ENCODE assay signal across 8 cellular contexts in the genomic region with DNA sequence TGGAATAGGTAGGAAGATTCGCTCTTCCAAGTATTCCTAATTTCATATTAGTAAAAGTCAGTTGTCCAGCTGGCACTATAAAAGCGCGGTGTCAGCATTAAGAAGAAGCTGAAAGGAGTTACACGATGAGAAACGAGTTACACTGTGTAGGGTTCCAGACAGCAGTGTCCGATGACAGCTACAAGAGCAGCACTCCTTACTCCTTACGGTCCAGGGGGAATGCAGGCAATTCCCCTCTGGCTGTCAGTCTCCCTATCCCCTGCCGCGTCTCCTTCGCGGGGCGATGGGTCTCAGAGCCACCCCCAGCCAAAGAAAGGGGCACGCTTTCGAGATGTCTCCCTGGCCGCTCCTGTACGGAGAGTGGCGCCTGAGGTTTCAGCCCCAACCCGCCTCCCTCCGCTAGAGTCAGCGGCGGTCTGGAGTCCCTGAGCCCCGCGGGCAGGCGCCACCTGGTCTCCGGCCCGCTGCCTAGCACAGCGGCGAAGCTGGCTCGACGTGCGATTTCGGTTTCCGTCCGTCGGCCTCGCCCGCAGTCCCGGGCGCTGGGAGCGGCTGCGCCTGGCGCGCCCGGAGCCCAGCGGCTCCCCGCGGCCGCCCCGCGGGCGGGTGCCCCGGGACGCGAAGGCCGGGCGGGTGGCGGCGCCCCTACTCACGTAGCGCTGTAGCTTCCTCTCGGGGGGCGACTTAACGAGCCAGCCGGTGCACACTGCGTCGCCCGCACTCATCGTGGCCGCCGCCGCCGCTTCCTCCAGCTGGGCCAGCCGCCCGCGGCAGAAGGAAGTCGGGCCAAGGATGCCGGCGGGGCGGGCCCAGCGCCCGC. TPM values are rescaled to one million over a fixed set of nuclear protein-coding genes. Genes with fewer than 3 reads are reported as not detected.
DNase-seq lines count a peak whose midpoint lies in the region; ATAC-seq and TF ChIP-seq lines count a peak whose summit lies in the region.

A gene with protein sequence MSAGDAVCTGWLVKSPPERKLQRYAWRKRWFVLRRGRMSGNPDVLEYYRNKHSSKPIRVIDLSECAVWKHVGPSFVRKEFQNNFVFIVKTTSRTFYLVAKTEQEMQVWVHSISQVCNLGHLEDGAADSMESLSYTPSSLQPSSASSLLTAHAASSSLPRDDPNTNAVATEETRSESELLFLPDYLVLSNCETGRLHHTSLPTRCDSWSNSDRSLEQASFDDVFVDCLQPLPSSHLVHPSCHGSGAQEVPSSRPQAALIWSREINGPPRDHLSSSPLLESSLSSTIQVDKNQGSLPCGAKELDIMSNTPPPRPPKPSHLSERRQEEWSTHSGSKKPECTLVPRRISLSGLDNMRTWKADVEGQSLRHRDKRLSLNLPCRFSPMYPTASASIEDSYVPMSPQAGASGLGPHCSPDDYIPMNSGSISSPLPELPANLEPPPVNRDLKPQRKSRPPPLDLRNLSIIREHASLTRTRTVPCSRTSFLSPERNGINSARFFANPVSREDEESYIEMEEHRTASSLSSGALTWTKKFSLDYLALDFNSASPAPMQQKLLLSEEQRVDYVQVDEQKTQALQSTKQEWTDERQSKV (minus strand): TSS at position 777 of the 820 bp plus-strand sequence. CDS start 52 bp downstream, at position 725.

- peak within 1 kb of the TSS; percentile 64 for H4K8ac ChIP-seq in mesenchymal stem cell (ENCODE audit: low read length)

- TF ChIP-seq CTCF in WTC11 (IDR thresholded peaks at IDR 0.05) (no peak), tibial artery (IDR thresholded peaks at IDR 0.05) (no peak)

- H2BK5ac ChIP-seq in mesenchymal stem cell (ENCODE audit: low read depth, low read length, poor library complexity, severe bottlenecking) = no peak within 1 kb of the TSS

- peak within 1 kb of the TSS; percentile 76 for H3K4me3 ChIP-seq in CD4-positive, CD25-positive, alpha-beta regulatory T cell (ENCODE audit: low read depth, low read length)
- peak within 1 kb of the TSS; percentile 57 for H3K4me3 ChIP-seq in Jurkat, Clone E6-1 (ENCODE audit: low read length)
- H3K4me3 ChIP-seq in mesenchymal stem cell (ENCODE audit: insufficient read depth in 1 of 2, low read depth in 1 of 2, low read length in 2 of 2) (peak within 1 kb of the TSS; percentile 51 to 78), tibial artery (peak within 1 kb of the TSS; percentile 62 to 64)

- H3K23ac ChIP-seq in mesenchymal stem cell (ENCODE audit: low read length in 2 of 2) = no peak within 1 kb of the TSS

- H3K9ac ChIP-seq in mesenchymal stem cell (ENCODE audit: low read length) = peak within 1 kb of the TSS; percentile 79

- POLR2A ChIA-PET in WTC11 (lab: Charles Lee) = no interaction called here

- 2% methylated on average over 35 of the region's 81 CpGs for WGBS in mesenchymal stem cell

- no peaks in the 10 kb centered on the region for H3K79me1 ChIP-seq in mesenchymal stem cell (replicated peaks; ENCODE audit: low read length, poor library complexity, severe bottlenecking)

- H3K9me3 Mint-ChIP-seq in CD4-positive, CD25-positive, alpha-beta regulatory T cell = no peaks in the 10 kb centered on the region
- H3K9me3 Mint-ChIP-seq in WTC11 = no peaks in the 10 kb centered on the region

- no peaks in the 10 kb centered on the region for H3K36me3 ChIP-seq in CD4-positive, CD25-positive, alpha-beta regulatory T cell (ENCODE audit: control insufficient read depth, insufficient read depth, low read length)
- H3K36me3 ChIP-seq in mesenchymal stem cell (ENCODE audit: control insufficient read depth in 1 of 2, insufficient read depth in 2 of 2, low read depth in 1 of 2, low read length in 2 of 2) = no peaks in the 10 kb centered on the region
- no peaks in the 10 kb centered on the region for H3K36me3 ChIP-seq in tibial artery

- DNase-seq in CD4-positive, CD25-positive, alpha-beta regulatory T cell = peak in 2 of 3 donors; percentile 34 to 56
- DNase-seq in Jurkat, Clone E6-1 (ENCODE audit: low read depth, low spot score) = no peak
- DNase-seq in WTC11 (ENCODE audit: low spot score) = peak; percentile 41
- peak; percentile 21 for DNase-seq in effector CD4-positive, alpha-beta T cell
- peak; percentile 57 for DNase-seq in mesenchymal stem cell
- DNase-seq in tibial artery = no peak
- DNase-seq in HuH-7 (ENCODE audit: low spot score) = no peak

- peak within 1 kb of the TSS in 1 of 2 experiments; percentile 25 for H2BK12ac ChIP-seq in mesenchymal stem cell (ENCODE audit: low read length in 2 of 2)

- ATAC-seq in CD4-positive, CD25-positive, alpha-beta regulatory T cell (ENCODE audit: low read depth in 2 of 2) = peak; percentile 59 to 69
- ATAC-seq in GM19452 (IDR thresholded peaks at IDR 0.05; ENCODE audit: unreplicated experiment) = peak; percentile 64
- peak; percentile 80 for ATAC-seq in WTC11

- no peaks in the 10 kb centered on the region for H3K9me3 ChIP-seq in CD4-positive, CD25-positive, alpha-beta regulatory T cell (ENCODE audit: control insufficient read depth in 2 of 2, low read length in 2 of 2)
- H3K9me3 ChIP-seq in mesenchymal stem cell (ENCODE audit: control insufficient read depth, low read length) (no peaks in the 10 kb centered on the region), tibial artery (no peaks in the 10 kb centered on the region)

- no peak within 1 kb of the TSS for H4K91ac ChIP-seq in mesenchymal stem cell (ENCODE audit: low read length)

- H2AK5ac ChIP-seq in mesenchymal stem cell (ENCODE audit: low read length, severe bottlenecking) = no peak within 1 kb of the TSS

- no peaks in the 10 kb centered on the region for H3K36me3 Mint-ChIP-seq in CD4-positive, CD25-positive, alpha-beta regulatory T cell
- H3K36me3 Mint-ChIP-seq in WTC11 = no peaks in the 10 kb centered on the region

- H3K4ac ChIP-seq in mesenchymal stem cell (ENCODE audit: low read depth in 1 of 2, low read length in 2 of 2) = peak within 1 kb of the TSS in 1 of 2 experiments; percentile 80

- intact Hi-C loops in tibial artery (cut with DNase I; ENCODE audit: low total_unique reads) = no loop called here

- CTCF ChIA-PET in WTC11 (lab: Charles Lee) = no interaction called here

- peaks cover 5% of the 10 kb centered on the region for H3K27me3 Mint-ChIP-seq in CD4-positive, CD25-positive, alpha-beta regulatory T cell
- H3K27me3 Mint-ChIP-seq in WTC11 (ENCODE audit: low read depth) = peaks cover 54% of the 10 kb centered on the region

- H3K27ac Mint-ChIP-seq in CD4-positive, CD25-positive, alpha-beta regulatory T cell = peak within 1 kb of the TSS in 1 of 3 donors; percentile 49
- H3K27ac Mint-ChIP-seq in WTC11 = no peak within 1 kb of the TSS

- no peaks in the 10 kb centered on the region for H3K27me3 ChIP-seq in CD4-positive, CD25-positive, alpha-beta regulatory T cell (ENCODE audit: control insufficient read depth, insufficient read depth, low read length)
- peaks cover 24 to 27% of the 10 kb centered on the region in 2 experiments for H3K27me3 ChIP-seq in mesenchymal stem cell (ENCODE audit: control insufficient read depth in 1 of 2, insufficient read depth in 1 of 2, low read length in 2 of 2)
- H3K27me3 ChIP-seq in tibial artery = no peaks in the 10 kb centered on the region

- peak within 1 kb of the TSS; percentile 43 to 62 for H3K18ac ChIP-seq in mesenchymal stem cell (ENCODE audit: low read depth in 1 of 2, low read length in 2 of 2)

- H3K4me2 ChIP-seq in mesenchymal stem cell (ENCODE audit: low read length, poor library complexity, severe bottlenecking) = peak within 1 kb of the TSS; percentile 79

- peak within 1 kb of the TSS; percentile 69 for H2AFZ ChIP-seq in mesenchymal stem cell (ENCODE audit: low read depth, low read length)

- H3K4me1 ChIP-seq in CD4-positive, CD25-positive, alpha-beta regulatory T cell (ENCODE audit: control insufficient read depth, insufficient read depth, low read length, poor library complexity, severe bottlenecking) = peaks cover 9% of the 10 kb centered on the region
- peaks cover 2% of the 10 kb centered on the region for H3K4me1 ChIP-seq in mesenchymal stem cell (ENCODE audit: control insufficient read depth, insufficient read depth, low read depth, low read length)
- peaks cover 3 to 12% (median 8%) of the 10 kb centered on the region in 4 donors for H3K4me1 ChIP-seq in tibial artery

- H3K27ac ChIP-seq in CD4-positive, CD25-positive, alpha-beta regulatory T cell (ENCODE audit: insufficient read depth, low read length, poor library complexity, severe bottlenecking) = no peak within 1 kb of the TSS
- no peak within 1 kb of the TSS for H3K27ac ChIP-seq in mesenchymal stem cell (ENCODE audit: low read length, poor library complexity, severe bottlenecking)
- peak within 1 kb of the TSS; percentile 76 to 89 for H3K27ac ChIP-seq in tibial artery

- peak within 1 kb of the TSS; percentile 34 for H2BK120ac ChIP-seq in mesenchymal stem cell (ENCODE audit: low read depth, low read length)

- peak within 1 kb of the TSS; percentile 78 to 90 (median 84) for H3K4me3 Mint-ChIP-seq in CD4-positive, CD25-positive, alpha-beta regulatory T cell
- H3K4me3 Mint-ChIP-seq in WTC11 = peak within 1 kb of the TSS; percentile 57

- H3K4me1 Mint-ChIP-seq in CD4-positive, CD25-positive, alpha-beta regulatory T cell = peaks cover 6 to 17% (median 13%) of the 10 kb centered on the region in 4 donors
- H3K4me1 Mint-ChIP-seq in WTC11 = peaks cover 9% of the 10 kb centered on the region

- peak within 1 kb of the TSS; percentile 28 for H2BK15ac ChIP-seq in mesenchymal stem cell (ENCODE audit: low read depth, poor library complexity, severe bottlenecking)

- H3K14ac ChIP-seq in mesenchymal stem cell (ENCODE audit: low read length in 2 of 2) = peak within 1 kb of the TSS in 1 of 2 experiments; percentile 89

TF ChIP-seq in WTC11, 78 proteins besides CTCF, POLR2A, EP300 and RAD21:
- TF ChIP-seq, protein P1, sequence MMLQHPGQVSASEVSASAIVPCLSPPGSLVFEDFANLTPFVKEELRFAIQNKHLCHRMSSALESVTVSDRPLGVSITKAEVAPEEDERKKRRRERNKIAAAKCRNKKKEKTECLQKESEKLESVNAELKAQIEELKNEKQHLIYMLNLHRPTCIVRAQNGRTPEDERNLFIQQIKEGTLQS (CRISPR knock-in tag; conservative IDR thresholded peaks at IDR 0.05) = no peak

RNA-seq across cellular contexts. Expression of the gene that starts here (rescaled TPM):
- 6.0 TPM for total RNA-seq in CD4-positive, CD25-positive, alpha-beta regulatory T cell
- 1 to 10 TPM in 1 of 4 donors, under 1 TPM in 3; 0.07 to 1.5 (median 0.55) TPM for polyA plus RNA-seq in CD4-positive, CD25-positive, alpha-beta regulatory T cell
- 2.8 TPM for polyA plus RNA-seq in Jurkat, Clone E6-1 (2012; ENCODE audit: insufficient read depth, insufficient read length)
- 0.66 to 1.0 TPM (median 0.72 TPM) in 3 replicates for total RNA-seq in WTC11 (2021)
- 2.8 TPM for polyA plus RNA-seq in mesenchymal stem cell (2013, experiment 1 of 2)
- 2.4 TPM for polyA plus RNA-seq in mesenchymal stem cell (2013, experiment 2 of 2)

Comparison
In these comparisons a context has a peak if more than half of its experiments do, and no peak if none do; other contexts are left out.
1. DNase-seq: peak in CD4-positive, CD25-positive, alpha-beta regulatory T cell (2 of 3), WTC11 (single experiment), effector CD4-positive, alpha-beta T cell (single experiment) and mesenchymal stem cell (single experiment); none in Jurkat, Clone E6-1 (single experiment), tibial artery (0 of 2) and HuH-7 (single experiment).
2. H3K27ac ChIP-seq: peak in tibial artery (2 of 2); none in CD4-positive, CD25-positive, alpha-beta regulatory T cell (single experiment) and mesenchymal stem cell (single experiment).
3. Peak in every context shown above with its lines, with median percentiles within 50 percentile points of each other: ATAC-seq and H3K4me3 ChIP-seq.